In genomic region chr18:62396381-62396780, GRCh38 we compare ENCODE assay signal across 24 cellular contexts.
DNase-seq lines count a peak whose midpoint lies in the region; ATAC-seq lines count a peak whose summit lies in the region.
"Had no signal": no experiment of that assay in that cellular context is flagged by ENCODE, and none has a peak within 500 bp of the region (broad histone marks: within the 10 kb centered on the region; RNA-seq: fewer than 3 reads in every experiment).

No MANE protein-coding gene starts in this region.

- peak; percentile 93 to 95 for ATAC-seq in activated T-cell treated with anti-CD3 and anti-CD28 coated beads, Interleukin-2, amount 50 U/mL, for 72 hours (replicated peaks in 1 of 2)
- ATAC-seq in stimulated activated naive CD8-positive, alpha-beta T cell treated with anti-CD3 and anti-CD28 coated beads, Interleukin-15, Interleukin-2, amounts not matched to agents 100 U/mL and 50 U/mL, for 24 hours, result peak; percentile 84
- ATAC-seq: lower lobe of right lung, T-cell had no signal

- H3K27ac Mint-ChIP-seq in activated naive CD8-positive, alpha-beta T cell, result peak overlapping the region; percentile 5
- no peak overlapping the region for H3K27ac Mint-ChIP-seq in activated naive CD8-positive, alpha-beta T cell treated with anti-CD3 and anti-CD28 coated beads for 36 hours
- H3K27ac Mint-ChIP-seq in activated T-cell treated with anti-CD3 and anti-CD28 coated beads, Interleukin-2, amount 50 U/mL, for 72 hours, result peak overlapping the region; percentile 49
- H3K27ac Mint-ChIP-seq: CD4-positive, CD25-positive, alpha-beta regulatory T cell; endodermal cell; HFFc6; nephron; T-cell had no signal

- no peak overlapping the region for H3K4me3 Mint-ChIP-seq in activated naive CD8-positive, alpha-beta T cell
- no peak overlapping the region for H3K4me3 Mint-ChIP-seq in activated naive CD8-positive, alpha-beta T cell treated with anti-CD3 and anti-CD28 coated beads for 36 hours
- H3K4me3 Mint-ChIP-seq in activated T-cell treated with anti-CD3 and anti-CD28 coated beads, Interleukin-2, amount 50 U/mL, for 72 hours, result peak overlapping the region in 1 of 2 donors; percentile 3
- H3K4me3 Mint-ChIP-seq: CD4-positive, CD25-positive, alpha-beta regulatory T cell; endodermal cell; HFFc6; nephron; T-cell had no signal

- DNase-seq in DMS53 (lab: John Stamatoyannopoulos, UW) (peak; percentile 66), DMS53 treated with DMSO at 0.1 percent for 48 hours (lab: John Stamatoyannopoulos, UW; ENCODE audit: unreplicated experiment) (no peak), cerebellum (ENCODE audit: low spot score) (no peak), NCI-H1930 (lab: John Stamatoyannopoulos, UW) (no peak)
- DNase-seq in activated naive CD8-positive, alpha-beta T cell treated with anti-CD3 and anti-CD28 coated beads for 36 hours, result no peak
- peak; percentile 40 to 51 for DNase-seq in activated T-cell treated with anti-CD3 and anti-CD28 coated beads, Interleukin-2, amount 50 U/mL, for 72 hours
- no peak for DNase-seq in stimulated activated naive CD8-positive, alpha-beta T cell treated with anti-CD3 and anti-CD28 coated beads, Interleukin-15, Interleukin-2, amounts not matched to agents 100 U/mL and 50 U/mL, for 24 hours
- DNase-seq: activated CD4-positive, CD25-positive, alpha-beta regulatory T cell treated with anti-CD3 and anti-CD28 coated beads, Interleukin-2, amount 50 U/mL, for 72 hours; aorta; endodermal cell; foreskin melanocyte; GOT3; HFFc6; KG1; lower lobe of right lung; NCI-H2081; NCI-H2227 treated with DMSO at 0.1 percent for 48 hours; NCI-H69; RPMI8226; T-cell; upper lobe of left lung had no signal

- H3K27me3 Mint-ChIP-seq in activated naive CD8-positive, alpha-beta T cell, result peaks cover 3% of the 10 kb centered on the region
- H3K27me3 Mint-ChIP-seq in activated naive CD8-positive, alpha-beta T cell treated with anti-CD3 and anti-CD28 coated beads for 36 hours, result no peaks in the 10 kb centered on the region
- peaks cover 12% of the 10 kb centered on the region for H3K27me3 Mint-ChIP-seq in activated T-cell treated with anti-CD3 and anti-CD28 coated beads, Interleukin-2, amount 50 U/mL, for 72 hours (ENCODE audit: low read depth)

- H3K36me3 Mint-ChIP-seq in activated naive CD8-positive, alpha-beta T cell, result no peaks in the 10 kb centered on the region
- no peaks in the 10 kb centered on the region for H3K36me3 Mint-ChIP-seq in activated naive CD8-positive, alpha-beta T cell treated with anti-CD3 and anti-CD28 coated beads for 36 hours
- H3K36me3 Mint-ChIP-seq in activated T-cell treated with anti-CD3 and anti-CD28 coated beads, Interleukin-2, amount 50 U/mL, for 72 hours (ENCODE audit: insufficient read depth in 2 of 2), result no peaks in the 10 kb centered on the region
- H3K36me3 Mint-ChIP-seq: CD4-positive, CD25-positive, alpha-beta regulatory T cell; T-cell had no signal

- peaks cover 5% of the 10 kb centered on the region for H3K4me1 Mint-ChIP-seq in activated naive CD8-positive, alpha-beta T cell (ENCODE audit: low read depth)
- peaks cover 4% of the 10 kb centered on the region for H3K4me1 Mint-ChIP-seq in activated naive CD8-positive, alpha-beta T cell treated with anti-CD3 and anti-CD28 coated beads for 36 hours
- peaks cover 39% of the 10 kb centered on the region for H3K4me1 Mint-ChIP-seq in activated T-cell treated with anti-CD3 and anti-CD28 coated beads, Interleukin-2, amount 50 U/mL, for 72 hours (ENCODE audit: low read depth)
- H3K4me1 Mint-ChIP-seq: CD4-positive, CD25-positive, alpha-beta regulatory T cell; nephron had no signal

- H3K9me3 Mint-ChIP-seq in activated naive CD8-positive, alpha-beta T cell (ENCODE audit: low read depth), result no peaks in the 10 kb centered on the region
- H3K9me3 Mint-ChIP-seq in activated naive CD8-positive, alpha-beta T cell treated with anti-CD3 and anti-CD28 coated beads for 36 hours, result no peaks in the 10 kb centered on the region
- H3K9me3 Mint-ChIP-seq in activated T-cell treated with anti-CD3 and anti-CD28 coated beads, Interleukin-2, amount 50 U/mL, for 72 hours, result no peaks in the 10 kb centered on the region
- H3K9me3 Mint-ChIP-seq: HFFc6, T-cell had no signal

Comparison
In these comparisons a context has a peak if more than half of its experiments do, and no peak if none do; other contexts are left out.
1. DNase-seq: peak in DMS53 (single experiment) and activated T-cell treated with anti-CD3 and anti-CD28 coated beads, Interleukin-2, amount 50 U/mL, for 72 hours (2 of 2); none in DMS53 treated with DMSO at 0.1 percent for 48 hours (single experiment), activated naive CD8-positive, alpha-beta T cell treated with anti-CD3 and anti-CD28 coated beads for 36 hours (single experiment), stimulated activated naive CD8-positive, alpha-beta T cell treated with anti-CD3 and anti-CD28 coated beads, Interleukin-15, Interleukin-2, amounts not matched to agents 100 U/mL and 50 U/mL, for 24 hours (single experiment), cerebellum (single experiment) and NCI-H1930 (0 of 2).